In the genomic region with DNA sequence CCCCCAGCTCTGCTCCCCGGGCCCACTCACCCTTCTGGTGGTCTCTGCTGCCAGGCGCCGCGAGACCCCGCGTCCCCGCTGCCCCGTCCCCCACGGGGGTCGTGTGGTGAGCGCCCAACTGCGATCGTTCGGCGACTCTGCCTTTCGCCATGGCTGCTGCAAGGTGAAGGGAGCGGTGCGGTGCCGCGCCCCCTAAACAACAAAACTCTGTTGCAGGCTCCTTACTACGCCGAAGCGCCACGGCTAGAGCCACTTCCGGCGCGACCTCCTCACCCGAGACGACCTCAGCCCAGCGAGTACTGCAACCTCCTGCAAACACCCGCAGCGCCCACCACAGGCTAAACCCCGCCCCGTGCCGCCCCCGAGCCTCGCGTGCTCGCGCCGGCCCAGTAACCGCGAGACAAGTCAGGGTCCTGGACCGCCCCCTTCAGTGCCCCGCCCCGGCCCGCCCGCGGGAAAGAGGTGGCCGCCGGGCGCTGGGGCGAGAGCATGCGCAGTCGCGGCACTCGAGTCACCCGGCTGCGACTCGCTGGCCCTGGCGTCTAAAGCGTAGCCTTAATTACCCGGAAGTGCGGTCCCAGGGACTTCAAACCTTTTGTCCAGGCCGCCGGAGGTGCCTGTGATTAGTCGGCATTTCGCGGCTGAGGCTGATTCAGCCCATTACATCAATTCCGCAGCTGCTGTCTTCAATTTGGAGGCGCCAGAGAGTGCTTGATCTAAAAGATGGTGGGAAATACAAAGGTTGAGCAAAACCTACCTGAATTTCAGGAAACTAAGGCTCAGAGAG, we compare ENCODE assay signal across 8 cellular contexts. TPM values are rescaled to one million over a fixed set of nuclear protein-coding genes. Genes with fewer than 3 reads are reported as not detected.
DNase-seq lines count a peak whose midpoint lies in the region; ATAC-seq and TF ChIP-seq lines count a peak whose summit lies in the region.

A gene with protein sequence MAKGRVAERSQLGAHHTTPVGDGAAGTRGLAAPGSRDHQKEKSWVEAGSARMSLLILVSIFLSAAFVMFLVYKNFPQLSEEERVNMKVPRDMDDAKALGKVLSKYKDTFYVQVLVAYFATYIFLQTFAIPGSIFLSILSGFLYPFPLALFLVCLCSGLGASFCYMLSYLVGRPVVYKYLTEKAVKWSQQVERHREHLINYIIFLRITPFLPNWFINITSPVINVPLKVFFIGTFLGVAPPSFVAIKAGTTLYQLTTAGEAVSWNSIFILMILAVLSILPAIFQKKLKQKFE (minus strand): TSS at position 303 of the 787 bp plus-strand sequence. CDS start 152 bp downstream, at position 151.

- H3K4me3 Mint-ChIP-seq in effector memory CD8-positive, alpha-beta T cell = peak within 1 kb of the TSS; percentile 100

- peak within 1 kb of the TSS; percentile 87 for H4K91ac ChIP-seq in mesenchymal stem cell (ENCODE audit: low read length)

- peak within 1 kb of the TSS; percentile 91 for H2AFZ ChIP-seq in mesenchymal stem cell (ENCODE audit: low read depth, low read length)

- peak within 1 kb of the TSS; percentile 96 for H4K8ac ChIP-seq in mesenchymal stem cell (ENCODE audit: low read length)

- under 1% methylated on average over 59 of the region's 71 CpGs for WGBS in mesenchymal stem cell

- H3K4ac ChIP-seq in mesenchymal stem cell (ENCODE audit: low read depth in 1 of 2, low read length in 2 of 2) = peak within 1 kb of the TSS; percentile 90 to 94

- peak within 1 kb of the TSS; percentile 88 to 97 for H3K18ac ChIP-seq in mesenchymal stem cell (ENCODE audit: low read depth in 1 of 2, low read length in 2 of 2)

- no peak for TF ChIP-seq CTCF in GM20000 (IDR thresholded peaks at IDR 0.05; ENCODE audit: extremely low read depth, missing control alignments)

- H3K27ac ChIP-seq in mesenchymal stem cell (ENCODE audit: low read length, poor library complexity, severe bottlenecking) = peak within 1 kb of the TSS; percentile 89

- peaks cover 24 to 34% of the 10 kb centered on the region in 2 donors for H3K4me1 Mint-ChIP-seq in effector memory CD8-positive, alpha-beta T cell (ENCODE audit: low read depth in 2 of 2)

- peak within 1 kb of the TSS; percentile 67 for H3K4me2 ChIP-seq in mesenchymal stem cell (ENCODE audit: low read length, poor library complexity, severe bottlenecking)

- H2BK15ac ChIP-seq in mesenchymal stem cell (ENCODE audit: low read depth, poor library complexity, severe bottlenecking) = peak within 1 kb of the TSS; percentile 97

- no peaks in the 10 kb centered on the region for H3K36me3 ChIP-seq in mesenchymal stem cell (ENCODE audit: control insufficient read depth in 1 of 2, insufficient read depth in 2 of 2, low read depth in 1 of 2, low read length in 2 of 2)

- peak within 1 kb of the TSS; percentile 94 for H3K9ac ChIP-seq in mesenchymal stem cell (ENCODE audit: low read length)

- H2BK120ac ChIP-seq in mesenchymal stem cell (ENCODE audit: low read depth, low read length) = peak within 1 kb of the TSS; percentile 78

- ATAC-seq in effector memory CD8-positive, alpha-beta T cell (replicated peaks) = peak; percentile 92

- H3K4me3 ChIP-seq in mesenchymal stem cell (ENCODE audit: insufficient read depth in 1 of 2, low read depth in 1 of 2, low read length in 2 of 2) = peak within 1 kb of the TSS; percentile 90 to 97

- peaks cover 16% of the 10 kb centered on the region for H3K36me3 Mint-ChIP-seq in effector memory CD8-positive, alpha-beta T cell (ENCODE audit: insufficient read depth)

- peak within 1 kb of the TSS; percentile 38 to 95 for H2BK12ac ChIP-seq in mesenchymal stem cell (ENCODE audit: low read length in 2 of 2)

- H3K9me3 Mint-ChIP-seq in effector memory CD8-positive, alpha-beta T cell = no peaks in the 10 kb centered on the region

- H3K79me1 ChIP-seq in mesenchymal stem cell (replicated peaks; ENCODE audit: low read length, poor library complexity, severe bottlenecking) = no peaks in the 10 kb centered on the region

- H3K14ac ChIP-seq in mesenchymal stem cell (ENCODE audit: low read length in 2 of 2) = peak within 1 kb of the TSS in 1 of 2 experiments; percentile 97

- peak within 1 kb of the TSS; percentile 87 for H2BK5ac ChIP-seq in mesenchymal stem cell (ENCODE audit: low read depth, low read length, poor library complexity, severe bottlenecking)

- no peaks in the 10 kb centered on the region for H3K9me3 ChIP-seq in mesenchymal stem cell (ENCODE audit: control insufficient read depth, low read length)

- peak within 1 kb of the TSS; percentile 86 for H2AK5ac ChIP-seq in mesenchymal stem cell (ENCODE audit: low read length, severe bottlenecking)

- DNase-seq in CMK (ENCODE audit: low read depth) (peak; percentile 97), GM20000 (ENCODE audit: low spot score) (peak; percentile 99), HT-29 (ENCODE audit: low spot score) (peak; percentile 99), NOMO-1 (lab: John Stamatoyannopoulos, UW; ENCODE audit: unreplicated experiment in 2 of 2) (peak; percentile 98), mesenchymal stem cell (peak; percentile 99)
- peak; percentile 99 to 100 for DNase-seq in activated CD8-positive, alpha-beta memory T cell treated with anti-CD3 and anti-CD28 coated beads for 4 hours (ENCODE audit: low read depth in 2 of 2)
- DNase-seq in effector memory CD8-positive, alpha-beta T cell = peak; percentile 99 to 100 (median 100)
- peak; percentile 100 for DNase-seq in stimulated activated CD8-positive, alpha-beta memory T cell treated with anti-CD3 and anti-CD28 coated beads, Interleukin-12 subunit alpha, Interleukin-12 subunit beta, amount 100 ng/mL, for 4 hours (ENCODE audit: low read depth)

- peak within 1 kb of the TSS; percentile 99 to 100 for H3K27ac Mint-ChIP-seq in effector memory CD8-positive, alpha-beta T cell

- no peaks in the 10 kb centered on the region for H3K27me3 ChIP-seq in mesenchymal stem cell (ENCODE audit: control insufficient read depth in 1 of 2, insufficient read depth in 1 of 2, low read length in 2 of 2)

- peak within 1 kb of the TSS in 1 of 2 experiments; percentile 93 for H3K23ac ChIP-seq in mesenchymal stem cell (ENCODE audit: low read length in 2 of 2)

- peaks cover 16 to 27% of the 10 kb centered on the region in 2 donors for H3K27me3 Mint-ChIP-seq in effector memory CD8-positive, alpha-beta T cell

- peaks cover 6% of the 10 kb centered on the region for H3K4me1 ChIP-seq in mesenchymal stem cell (ENCODE audit: control insufficient read depth, insufficient read depth, low read depth, low read length)

RNA-seq across cellular contexts. Expression of the gene that starts here (rescaled TPM):
- total RNA-seq in HT-29 (2014; rRNA removed; shearing (Covaris generic)) = 106 and 108 TPM in 2 replicates
- 40.9 TPM for polyA plus RNA-seq in mesenchymal stem cell (2013, experiment 1 of 2)
- polyA plus RNA-seq in mesenchymal stem cell (2013, experiment 2 of 2) = 42.9 TPM

Comparison
In these comparisons a context has a peak if more than half of its experiments do, and no peak if none do; other contexts are left out.
1. Peak in every context shown above with its lines: DNase-seq, ATAC-seq, H3K4me3 ChIP-seq and H3K27ac ChIP-seq.